ENCODE assay signal across 1 cellular context in the genomic region with DNA sequence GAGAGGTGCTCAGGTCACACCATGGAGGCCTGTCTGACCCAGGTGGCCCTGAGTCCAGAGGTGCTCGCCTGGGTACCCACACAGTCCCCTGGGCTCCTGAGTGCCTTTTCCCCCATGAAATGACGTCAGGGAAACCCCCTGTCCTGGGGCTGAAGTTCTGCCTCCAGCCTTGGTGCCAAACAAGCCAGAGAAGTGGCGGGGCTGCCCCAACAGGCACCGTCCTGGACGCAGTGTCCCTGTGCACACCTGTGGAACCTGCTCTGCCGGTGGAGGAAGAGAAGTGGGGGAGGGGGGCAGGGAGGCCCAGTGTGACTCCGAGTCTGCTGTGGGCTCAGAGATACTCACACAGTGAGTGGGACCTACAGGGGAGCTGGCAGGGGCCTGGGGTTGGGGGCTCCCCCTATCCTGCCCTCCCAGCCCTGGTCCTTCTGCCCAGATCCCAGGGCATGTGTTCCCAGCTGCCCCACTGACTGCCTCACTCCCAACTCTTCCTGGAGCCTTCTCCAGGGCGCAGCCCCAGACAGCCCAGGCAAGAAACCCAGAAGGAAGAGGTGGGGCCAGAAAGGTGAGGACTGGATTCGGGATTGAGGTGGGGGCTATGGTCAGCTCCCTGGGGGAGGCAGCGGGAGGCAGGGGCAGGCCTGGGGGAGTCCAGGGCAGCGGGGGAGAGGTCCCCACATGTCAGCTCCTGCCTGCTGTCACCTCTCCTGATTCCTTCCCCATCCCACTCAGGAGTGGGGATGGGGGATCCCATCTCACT.
TF ChIP-seq lines count a peak whose summit lies in the region.

No MANE protein-coding gene starts in this region.

TF ChIP-seq in SK-N-SH treated with all-trans-retinoic acid at 6 μM for 48 hours, 23 proteins besides CTCF, POLR2A, EP300 and RAD21 (continued from another document):
- TF ChIP-seq, protein P1, sequence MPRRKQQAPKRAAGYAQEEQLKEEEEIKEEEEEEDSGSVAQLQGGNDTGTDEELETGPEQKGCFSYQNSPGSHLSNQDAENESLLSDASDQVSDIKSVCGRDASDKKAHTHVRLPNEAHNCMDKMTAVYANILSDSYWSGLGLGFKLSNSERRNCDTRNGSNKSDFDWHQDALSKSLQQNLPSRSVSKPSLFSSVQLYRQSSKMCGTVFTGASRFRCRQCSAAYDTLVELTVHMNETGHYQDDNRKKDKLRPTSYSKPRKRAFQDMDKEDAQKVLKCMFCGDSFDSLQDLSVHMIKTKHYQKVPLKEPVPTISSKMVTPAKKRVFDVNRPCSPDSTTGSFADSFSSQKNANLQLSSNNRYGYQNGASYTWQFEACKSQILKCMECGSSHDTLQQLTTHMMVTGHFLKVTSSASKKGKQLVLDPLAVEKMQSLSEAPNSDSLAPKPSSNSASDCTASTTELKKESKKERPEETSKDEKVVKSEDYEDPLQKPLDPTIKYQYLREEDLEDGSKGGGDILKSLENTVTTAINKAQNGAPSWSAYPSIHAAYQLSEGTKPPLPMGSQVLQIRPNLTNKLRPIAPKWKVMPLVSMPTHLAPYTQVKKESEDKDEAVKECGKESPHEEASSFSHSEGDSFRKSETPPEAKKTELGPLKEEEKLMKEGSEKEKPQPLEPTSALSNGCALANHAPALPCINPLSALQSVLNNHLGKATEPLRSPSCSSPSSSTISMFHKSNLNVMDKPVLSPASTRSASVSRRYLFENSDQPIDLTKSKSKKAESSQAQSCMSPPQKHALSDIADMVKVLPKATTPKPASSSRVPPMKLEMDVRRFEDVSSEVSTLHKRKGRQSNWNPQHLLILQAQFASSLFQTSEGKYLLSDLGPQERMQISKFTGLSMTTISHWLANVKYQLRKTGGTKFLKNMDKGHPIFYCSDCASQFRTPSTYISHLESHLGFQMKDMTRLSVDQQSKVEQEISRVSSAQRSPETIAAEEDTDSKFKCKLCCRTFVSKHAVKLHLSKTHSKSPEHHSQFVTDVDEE (CRISPR knock-in tag; IDR thresholded peaks at IDR 0.05) = no peak
- TF ChIP-seq, protein P2, sequence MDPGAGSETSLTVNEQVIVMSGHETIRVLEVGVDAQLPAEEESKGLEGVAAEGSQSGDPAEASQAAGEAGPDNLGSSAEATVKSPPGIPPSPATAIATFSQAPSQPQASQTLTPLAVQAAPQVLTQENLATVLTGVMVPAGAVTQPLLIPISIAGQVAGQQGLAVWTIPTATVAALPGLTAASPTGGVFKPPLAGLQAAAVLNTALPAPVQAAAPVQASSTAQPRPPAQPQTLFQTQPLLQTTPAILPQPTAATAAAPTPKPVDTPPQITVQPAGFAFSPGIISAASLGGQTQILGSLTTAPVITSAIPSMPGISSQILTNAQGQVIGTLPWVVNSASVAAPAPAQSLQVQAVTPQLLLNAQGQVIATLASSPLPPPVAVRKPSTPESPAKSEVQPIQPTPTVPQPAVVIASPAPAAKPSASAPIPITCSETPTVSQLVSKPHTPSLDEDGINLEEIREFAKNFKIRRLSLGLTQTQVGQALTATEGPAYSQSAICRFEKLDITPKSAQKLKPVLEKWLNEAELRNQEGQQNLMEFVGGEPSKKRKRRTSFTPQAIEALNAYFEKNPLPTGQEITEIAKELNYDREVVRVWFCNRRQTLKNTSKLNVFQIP (CRISPR knock-in tag; IDR thresholded peaks at IDR 0.05; ENCODE audit: borderline replicate concordance, low read depth) = no peak
- TF ChIP-seq, protein P3, sequence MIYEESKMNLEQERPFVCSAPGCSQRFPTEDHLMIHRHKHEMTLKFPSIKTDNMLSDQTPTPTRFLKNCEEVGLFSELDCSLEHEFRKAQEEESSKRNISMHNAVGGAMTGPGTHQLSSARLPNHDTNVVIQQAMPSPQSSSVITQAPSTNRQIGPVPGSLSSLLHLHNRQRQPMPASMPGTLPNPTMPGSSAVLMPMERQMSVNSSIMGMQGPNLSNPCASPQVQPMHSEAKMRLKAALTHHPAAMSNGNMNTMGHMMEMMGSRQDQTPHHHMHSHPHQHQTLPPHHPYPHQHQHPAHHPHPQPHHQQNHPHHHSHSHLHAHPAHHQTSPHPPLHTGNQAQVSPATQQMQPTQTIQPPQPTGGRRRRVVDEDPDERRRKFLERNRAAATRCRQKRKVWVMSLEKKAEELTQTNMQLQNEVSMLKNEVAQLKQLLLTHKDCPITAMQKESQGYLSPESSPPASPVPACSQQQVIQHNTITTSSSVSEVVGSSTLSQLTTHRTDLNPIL (CRISPR knock-in tag; IDR thresholded peaks at IDR 0.05; ENCODE audit: low read depth) = no peak
- no peak for TF ChIP-seq ZNF8 (CRISPR knock-in tag; IDR thresholded peaks at IDR 0.05)
- no peak for TF ChIP-seq CSDC2 (CRISPR knock-in tag; IDR thresholded peaks at IDR 0.05)
- no peak for TF ChIP-seq ZFP3 (CRISPR knock-in tag; IDR thresholded peaks at IDR 0.05)
- no peak for TF ChIP-seq RARB (CRISPR knock-in tag; IDR thresholded peaks at IDR 0.05)
- TF ChIP-seq ZFP30 (CRISPR knock-in tag; IDR thresholded peaks at IDR 0.05) = no peak
- no peak for TF ChIP-seq SNAI2 (CRISPR knock-in tag; IDR thresholded peaks at IDR 0.05)
- no peak for TF ChIP-seq ARNTL (CRISPR knock-in tag; IDR thresholded peaks at IDR 0.05; ENCODE audit: borderline replicate concordance, low read depth)
- TF ChIP-seq ZNF565 (CRISPR knock-in tag; conservative IDR thresholded peaks at IDR 0.05; ENCODE audit: low read depth) = no peak
